In genomic region chr6:162053084-162053483, GRCh38 we compare ENCODE assay signal across 35 cellular contexts.
"Had no signal": no experiment of that assay in that cellular context is flagged by ENCODE, and none has a peak within 500 bp of the region (broad histone marks: within the 10 kb centered on the region; RNA-seq: fewer than 3 reads in every experiment).

No MANE protein-coding gene starts in this region.

- H3K4me3 ChIP-seq: cardiac muscle cell, MG63, SJSA1 had no signal

- H3K4me1 ChIP-seq: SJSA1 had no signal

- H3K27me3 ChIP-seq: cardiac muscle cell, MG63, SJSA1 had no signal

- H3K9me3 ChIP-seq: MG63, SJSA1 had no signal

- ATAC-seq: activated CD8-positive, alpha-beta T cell treated with anti-CD3 and anti-CD28 coated beads for 36 hours; activated T-cell treated with anti-CD3 and anti-CD28 coated beads, Interleukin-2, amount 50 U/mL, for 72 hours; activated T-helper 17 cell treated with anti-CD3 and anti-CD28 coated beads, Interleukin-2, amount 50 U/mL, for 72 hours; SK-N-SH treated with all-trans-retinoic acid at 6 μM for 48 hours had no signal

- DNase-seq: activated CD4-positive, alpha-beta T cell treated with anti-CD3 and anti-CD28 coated beads for 1 hour; activated CD4-positive, alpha-beta T cell treated with anti-CD3 and anti-CD28 coated beads for 48 hours; activated CD4-positive, alpha-beta T cell treated with anti-CD3 and anti-CD28 coated beads, Interleukin-2, amount 50 U/mL, for 4 hours; activated CD4-positive, CD25-positive, alpha-beta regulatory T cell; activated CD8-positive, alpha-beta T cell treated with anti-CD3 and anti-CD28 coated beads for 36 hours; activated effector memory CD4-positive, alpha-beta T cell treated with anti-CD3 and anti-CD28 coated beads, Interleukin-2, amount 50 U/mL, for 16 hours; activated naive CD4-positive, alpha-beta T cell; activated naive CD4-positive, alpha-beta T cell treated with anti-CD3 and anti-CD28 coated beads, Interleukin-2, amount 50 U/mL, for 16 hours; activated naive CD8-positive, alpha-beta T cell treated with anti-CD3 and anti-CD28 coated beads for 36 hours; activated T-cell treated with anti-CD3 and anti-CD28 coated beads, Interleukin-2, amount 50 U/mL, for 1 hour; activated T-cell treated with anti-CD3 and anti-CD28 coated beads, Interleukin-2, amount 50 U/mL, for 72 hours; amniotic stem cell; aorta; Kasumi-1; KG1; MG63; NCI-H1048; NCI-H1105 treated with DMSO at 0.1 percent for 48 hours; NCI-H1436 treated with DMSO at 0.1 percent for 48 hours; NCI-H1694 treated with DMSO at 0.1 percent for 48 hours; NCI-H2029; NCI-H510A treated with DMSO at 0.1 percent for 48 hours; NCI-H526 treated with DMSO at 0.1 percent for 48 hours; NCI-H774; OCI-M1; SHP77 treated with DMSO at 0.1 percent for 48 hours; SW 1271; T-helper 1 cell; T-helper 2 cell; T-helper 9 cell; WERI-Rb-1 had no signal

- H3K27ac ChIP-seq: cardiac muscle cell, SJSA1, WERI-Rb-1 had no signal

- H3K36me3 ChIP-seq: cardiac muscle cell, MG63, SJSA1, WERI-Rb-1 had no signal
